1 cellular context compared by ENCODE assay signal in genomic region chr2:224075588-224075987, GRCh38.
TF ChIP-seq lines count a peak whose summit lies in the region.

No MANE protein-coding gene starts in this region.

TF ChIP-seq in HepG2, 621 proteins besides CTCF, POLR2A, EP300 and RAD21 (continues in another document):
- peak; percentile 42; the same call in 1 of the 2 replicates for TF ChIP-seq BHLHE40 (IDR thresholded peaks at IDR 0.05; ENCODE audit: low read length)
- no peak for TF ChIP-seq ZSCAN21 (CRISPR knock-in tag; IDR thresholded peaks at IDR 0.05; ENCODE audit: borderline replicate concordance)
- TF ChIP-seq NRL (CRISPR knock-in tag; IDR thresholded peaks at IDR 0.05; ENCODE audit: borderline replicate concordance), result no peak
- 0 out of 2 replicates have a peak, but pooled peaks have one; percentile 13 for TF ChIP-seq FOSL2 (CRISPR knock-in tag; IDR thresholded peaks at IDR 0.05)
- no peak for TF ChIP-seq ZNF616 (CRISPR knock-in tag; IDR thresholded peaks at IDR 0.05; ENCODE audit: low read depth)
- TF ChIP-seq ATF6 (CRISPR knock-in tag; conservative IDR thresholded peaks at IDR 0.05), result no peak
- TF ChIP-seq HNF4G (IDR thresholded peaks at IDR 0.05; ENCODE audit: borderline replicate concordance, low read depth, low read length), result peak; percentile 20; the same call in 1 of the 2 replicates
- TF ChIP-seq HNF4G (CRISPR knock-in tag; IDR thresholded peaks at IDR 0.05; ENCODE audit: borderline replicate concordance, low read depth), result no peak
- TF ChIP-seq GZF1 (CRISPR knock-in tag; IDR thresholded peaks at IDR 0.05), result no peak
- no peak for TF ChIP-seq ZNF598 (CRISPR knock-in tag; IDR thresholded peaks at IDR 0.05; ENCODE audit: borderline replicate concordance)
- no peak for TF ChIP-seq HOXA7 (CRISPR knock-in tag; IDR thresholded peaks at IDR 0.05)
- no peak for TF ChIP-seq MYPOP (CRISPR knock-in tag; IDR thresholded peaks at IDR 0.05)
- TF ChIP-seq ZBTB49 (CRISPR knock-in tag; IDR thresholded peaks at IDR 0.05; ENCODE audit: borderline replicate concordance), result no peak
- no peak for TF ChIP-seq SSRP1 (CRISPR knock-in tag; IDR thresholded peaks at IDR 0.05)
- TF ChIP-seq ZNF263 (CRISPR knock-in tag; IDR thresholded peaks at IDR 0.05), result no peak
- TF ChIP-seq MTF2 (CRISPR knock-in tag; IDR thresholded peaks at IDR 0.05; ENCODE audit: borderline replicate concordance), result no peak
- TF ChIP-seq, protein P1, sequence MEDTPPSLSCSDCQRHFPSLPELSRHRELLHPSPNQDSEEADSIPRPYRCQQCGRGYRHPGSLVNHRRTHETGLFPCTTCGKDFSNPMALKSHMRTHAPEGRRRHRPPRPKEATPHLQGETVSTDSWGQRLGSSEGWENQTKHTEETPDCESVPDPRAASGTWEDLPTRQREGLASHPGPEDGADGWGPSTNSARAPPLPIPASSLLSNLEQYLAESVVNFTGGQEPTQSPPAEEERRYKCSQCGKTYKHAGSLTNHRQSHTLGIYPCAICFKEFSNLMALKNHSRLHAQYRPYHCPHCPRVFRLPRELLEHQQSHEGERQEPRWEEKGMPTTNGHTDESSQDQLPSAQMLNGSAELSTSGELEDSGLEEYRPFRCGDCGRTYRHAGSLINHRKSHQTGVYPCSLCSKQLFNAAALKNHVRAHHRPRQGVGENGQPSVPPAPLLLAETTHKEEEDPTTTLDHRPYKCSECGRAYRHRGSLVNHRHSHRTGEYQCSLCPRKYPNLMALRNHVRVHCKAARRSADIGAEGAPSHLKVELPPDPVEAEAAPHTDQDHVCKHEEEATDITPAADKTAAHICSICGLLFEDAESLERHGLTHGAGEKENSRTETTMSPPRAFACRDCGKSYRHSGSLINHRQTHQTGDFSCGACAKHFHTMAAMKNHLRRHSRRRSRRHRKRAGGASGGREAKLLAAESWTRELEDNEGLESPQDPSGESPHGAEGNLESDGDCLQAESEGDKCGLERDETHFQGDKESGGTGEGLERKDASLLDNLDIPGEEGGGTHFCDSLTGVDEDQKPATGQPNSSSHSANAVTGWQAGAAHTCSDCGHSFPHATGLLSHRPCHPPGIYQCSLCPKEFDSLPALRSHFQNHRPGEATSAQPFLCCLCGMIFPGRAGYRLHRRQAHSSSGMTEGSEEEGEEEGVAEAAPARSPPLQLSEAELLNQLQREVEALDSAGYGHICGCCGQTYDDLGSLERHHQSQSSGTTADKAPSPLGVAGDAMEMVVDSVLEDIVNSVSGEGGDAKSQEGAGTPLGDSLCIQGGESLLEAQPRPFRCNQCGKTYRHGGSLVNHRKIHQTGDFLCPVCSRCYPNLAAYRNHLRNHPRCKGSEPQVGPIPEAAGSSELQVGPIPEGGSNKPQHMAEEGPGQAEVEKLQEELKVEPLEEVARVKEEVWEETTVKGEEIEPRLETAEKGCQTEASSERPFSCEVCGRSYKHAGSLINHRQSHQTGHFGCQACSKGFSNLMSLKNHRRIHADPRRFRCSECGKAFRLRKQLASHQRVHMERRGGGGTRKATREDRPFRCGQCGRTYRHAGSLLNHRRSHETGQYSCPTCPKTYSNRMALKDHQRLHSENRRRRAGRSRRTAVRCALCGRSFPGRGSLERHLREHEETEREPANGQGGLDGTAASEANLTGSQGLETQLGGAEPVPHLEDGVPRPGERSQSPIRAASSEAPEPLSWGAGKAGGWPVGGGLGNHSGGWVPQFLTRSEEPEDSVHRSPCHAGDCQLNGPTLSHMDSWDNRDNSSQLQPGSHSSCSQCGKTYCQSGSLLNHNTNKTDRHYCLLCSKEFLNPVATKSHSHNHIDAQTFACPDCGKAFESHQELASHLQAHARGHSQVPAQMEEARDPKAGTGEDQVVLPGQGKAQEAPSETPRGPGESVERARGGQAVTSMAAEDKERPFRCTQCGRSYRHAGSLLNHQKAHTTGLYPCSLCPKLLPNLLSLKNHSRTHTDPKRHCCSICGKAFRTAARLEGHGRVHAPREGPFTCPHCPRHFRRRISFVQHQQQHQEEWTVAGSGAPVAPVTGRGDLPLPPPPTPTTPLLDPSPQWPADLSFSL (CRISPR knock-in tag; IDR thresholded peaks at IDR 0.05), result no peak
- TF ChIP-seq ZNF792 (CRISPR knock-in tag; IDR thresholded peaks at IDR 0.05), result no peak
- no peak for TF ChIP-seq SMAD9 (CRISPR knock-in tag; IDR thresholded peaks at IDR 0.05)
- TF ChIP-seq ZNF562 (CRISPR knock-in tag; IDR thresholded peaks at IDR 0.05; ENCODE audit: borderline replicate concordance), result no peak
- TF ChIP-seq PRPF4 (IDR thresholded peaks at IDR 0.05; ENCODE audit: low read depth, low read length, poor library complexity, severe bottlenecking), result no peak
- no peak for TF ChIP-seq FLYWCH1 (CRISPR knock-in tag; IDR thresholded peaks at IDR 0.05)
- TF ChIP-seq, protein P2, sequence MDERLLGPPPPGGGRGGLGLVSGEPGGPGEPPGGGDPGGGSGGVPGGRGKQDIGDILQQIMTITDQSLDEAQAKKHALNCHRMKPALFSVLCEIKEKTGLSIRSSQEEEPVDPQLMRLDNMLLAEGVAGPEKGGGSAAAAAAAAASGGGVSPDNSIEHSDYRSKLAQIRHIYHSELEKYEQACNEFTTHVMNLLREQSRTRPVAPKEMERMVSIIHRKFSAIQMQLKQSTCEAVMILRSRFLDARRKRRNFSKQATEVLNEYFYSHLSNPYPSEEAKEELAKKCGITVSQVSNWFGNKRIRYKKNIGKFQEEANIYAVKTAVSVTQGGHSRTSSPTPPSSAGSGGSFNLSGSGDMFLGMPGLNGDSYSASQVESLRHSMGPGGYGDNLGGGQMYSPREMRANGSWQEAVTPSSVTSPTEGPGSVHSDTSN (CRISPR knock-in tag; IDR thresholded peaks at IDR 0.05), result peak; percentile 53
- no peak for TF ChIP-seq HNRNPL (IDR thresholded peaks at IDR 0.05; ENCODE audit: low read depth, low read length)
- TF ChIP-seq, protein P3, sequence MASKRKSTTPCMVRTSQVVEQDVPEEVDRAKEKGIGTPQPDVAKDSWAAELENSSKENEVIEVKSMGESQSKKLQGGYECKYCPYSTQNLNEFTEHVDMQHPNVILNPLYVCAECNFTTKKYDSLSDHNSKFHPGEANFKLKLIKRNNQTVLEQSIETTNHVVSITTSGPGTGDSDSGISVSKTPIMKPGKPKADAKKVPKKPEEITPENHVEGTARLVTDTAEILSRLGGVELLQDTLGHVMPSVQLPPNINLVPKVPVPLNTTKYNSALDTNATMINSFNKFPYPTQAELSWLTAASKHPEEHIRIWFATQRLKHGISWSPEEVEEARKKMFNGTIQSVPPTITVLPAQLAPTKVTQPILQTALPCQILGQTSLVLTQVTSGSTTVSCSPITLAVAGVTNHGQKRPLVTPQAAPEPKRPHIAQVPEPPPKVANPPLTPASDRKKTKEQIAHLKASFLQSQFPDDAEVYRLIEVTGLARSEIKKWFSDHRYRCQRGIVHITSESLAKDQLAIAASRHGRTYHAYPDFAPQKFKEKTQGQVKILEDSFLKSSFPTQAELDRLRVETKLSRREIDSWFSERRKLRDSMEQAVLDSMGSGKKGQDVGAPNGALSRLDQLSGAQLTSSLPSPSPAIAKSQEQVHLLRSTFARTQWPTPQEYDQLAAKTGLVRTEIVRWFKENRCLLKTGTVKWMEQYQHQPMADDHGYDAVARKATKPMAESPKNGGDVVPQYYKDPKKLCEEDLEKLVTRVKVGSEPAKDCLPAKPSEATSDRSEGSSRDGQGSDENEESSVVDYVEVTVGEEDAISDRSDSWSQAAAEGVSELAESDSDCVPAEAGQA (IDR thresholded peaks at IDR 0.05; ENCODE audit: low read depth), result no peak
- TF ChIP-seq, protein P3 (CRISPR knock-in tag; IDR thresholded peaks at IDR 0.05; ENCODE audit: borderline replicate concordance), result no peak
- TF ChIP-seq, protein P4, sequence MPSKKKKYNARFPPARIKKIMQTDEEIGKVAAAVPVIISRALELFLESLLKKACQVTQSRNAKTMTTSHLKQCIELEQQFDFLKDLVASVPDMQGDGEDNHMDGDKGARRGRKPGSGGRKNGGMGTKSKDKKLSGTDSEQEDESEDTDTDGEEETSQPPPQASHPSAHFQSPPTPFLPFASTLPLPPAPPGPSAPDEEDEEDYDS (CRISPR knock-in tag; IDR thresholded peaks at IDR 0.05), result no peak
- TF ChIP-seq ZNF737 (CRISPR knock-in tag; IDR thresholded peaks at IDR 0.05; ENCODE audit: borderline replicate concordance), result no peak
- TF ChIP-seq ZNF234 (CRISPR knock-in tag; conservative IDR thresholded peaks at IDR 0.05), result no peak
- TF ChIP-seq, protein P5, sequence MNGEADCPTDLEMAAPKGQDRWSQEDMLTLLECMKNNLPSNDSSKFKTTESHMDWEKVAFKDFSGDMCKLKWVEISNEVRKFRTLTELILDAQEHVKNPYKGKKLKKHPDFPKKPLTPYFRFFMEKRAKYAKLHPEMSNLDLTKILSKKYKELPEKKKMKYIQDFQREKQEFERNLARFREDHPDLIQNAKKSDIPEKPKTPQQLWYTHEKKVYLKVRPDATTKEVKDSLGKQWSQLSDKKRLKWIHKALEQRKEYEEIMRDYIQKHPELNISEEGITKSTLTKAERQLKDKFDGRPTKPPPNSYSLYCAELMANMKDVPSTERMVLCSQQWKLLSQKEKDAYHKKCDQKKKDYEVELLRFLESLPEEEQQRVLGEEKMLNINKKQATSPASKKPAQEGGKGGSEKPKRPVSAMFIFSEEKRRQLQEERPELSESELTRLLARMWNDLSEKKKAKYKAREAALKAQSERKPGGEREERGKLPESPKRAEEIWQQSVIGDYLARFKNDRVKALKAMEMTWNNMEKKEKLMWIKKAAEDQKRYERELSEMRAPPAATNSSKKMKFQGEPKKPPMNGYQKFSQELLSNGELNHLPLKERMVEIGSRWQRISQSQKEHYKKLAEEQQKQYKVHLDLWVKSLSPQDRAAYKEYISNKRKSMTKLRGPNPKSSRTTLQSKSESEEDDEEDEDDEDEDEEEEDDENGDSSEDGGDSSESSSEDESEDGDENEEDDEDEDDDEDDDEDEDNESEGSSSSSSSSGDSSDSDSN (CRISPR knock-in tag; IDR thresholded peaks at IDR 0.05), result no peak
